ENCODE assay signal across 1 cellular context in the genomic region with DNA sequence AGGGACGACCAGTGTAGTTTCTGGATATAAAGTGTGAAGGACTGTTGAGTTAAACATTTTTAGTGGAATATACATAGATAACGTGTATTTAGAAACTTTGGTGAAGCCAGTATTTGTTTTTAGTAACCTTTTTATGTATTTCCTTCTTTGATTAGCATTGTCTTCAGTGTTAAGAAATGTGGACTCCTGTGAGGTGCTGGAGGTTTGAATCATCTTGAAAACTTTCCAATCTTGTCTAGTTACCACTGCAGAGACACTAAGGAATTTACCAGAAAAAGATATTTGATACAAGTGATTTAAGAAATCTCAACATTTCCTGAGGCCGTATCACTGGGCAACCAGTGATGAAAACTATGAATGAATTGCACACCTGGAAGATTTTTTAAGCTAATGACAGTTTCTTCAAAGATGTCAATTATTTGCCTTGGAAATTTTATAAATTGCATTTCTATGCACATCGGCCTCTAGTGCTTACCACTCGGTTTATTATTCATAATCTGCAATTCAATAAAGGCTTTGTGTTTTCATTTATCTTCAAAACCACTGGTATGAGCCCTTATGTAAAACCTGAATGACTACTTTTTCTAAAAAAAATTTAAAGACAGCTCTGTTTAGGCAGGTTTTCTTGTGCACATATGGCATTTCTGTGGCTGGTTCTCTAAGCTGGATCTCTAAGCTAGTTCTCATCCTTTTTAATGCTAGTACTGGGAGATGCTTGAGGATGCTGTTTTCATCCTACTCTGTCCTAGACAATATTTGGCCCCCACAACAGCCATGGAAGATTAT.
TF ChIP-seq lines count a peak whose summit lies in the region.

No MANE protein-coding gene starts in this region.

TF ChIP-seq in IMR-90, 13 proteins besides CTCF, POLR2A, EP300 and RAD21 (continued from another document):
- TF ChIP-seq, protein P1, sequence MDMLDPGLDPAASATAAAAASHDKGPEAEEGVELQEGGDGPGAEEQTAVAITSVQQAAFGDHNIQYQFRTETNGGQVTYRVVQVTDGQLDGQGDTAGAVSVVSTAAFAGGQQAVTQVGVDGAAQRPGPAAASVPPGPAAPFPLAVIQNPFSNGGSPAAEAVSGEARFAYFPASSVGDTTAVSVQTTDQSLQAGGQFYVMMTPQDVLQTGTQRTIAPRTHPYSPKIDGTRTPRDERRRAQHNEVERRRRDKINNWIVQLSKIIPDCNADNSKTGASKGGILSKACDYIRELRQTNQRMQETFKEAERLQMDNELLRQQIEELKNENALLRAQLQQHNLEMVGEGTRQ (IDR thresholded peaks at IDR 0.05; ENCODE audit: low read depth, low read length), result no peak
- no peak for TF ChIP-seq CEBPB (IDR thresholded peaks at IDR 0.05; ENCODE audit: low read depth, low read length)
- no peak for TF ChIP-seq RCOR1 (IDR thresholded peaks at IDR 0.05; ENCODE audit: insufficient replicate concordance, low read length)
- no peak for TF ChIP-seq MXI1 (IDR thresholded peaks at IDR 0.05; ENCODE audit: borderline replicate concordance, low read depth, low read length)
- TF ChIP-seq, protein P2, sequence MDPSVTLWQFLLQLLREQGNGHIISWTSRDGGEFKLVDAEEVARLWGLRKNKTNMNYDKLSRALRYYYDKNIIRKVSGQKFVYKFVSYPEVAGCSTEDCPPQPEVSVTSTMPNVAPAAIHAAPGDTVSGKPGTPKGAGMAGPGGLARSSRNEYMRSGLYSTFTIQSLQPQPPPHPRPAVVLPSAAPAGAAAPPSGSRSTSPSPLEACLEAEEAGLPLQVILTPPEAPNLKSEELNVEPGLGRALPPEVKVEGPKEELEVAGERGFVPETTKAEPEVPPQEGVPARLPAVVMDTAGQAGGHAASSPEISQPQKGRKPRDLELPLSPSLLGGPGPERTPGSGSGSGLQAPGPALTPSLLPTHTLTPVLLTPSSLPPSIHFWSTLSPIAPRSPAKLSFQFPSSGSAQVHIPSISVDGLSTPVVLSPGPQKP (IDR thresholded peaks at IDR 0.05; ENCODE audit: borderline replicate concordance, low read depth, low read length), result no peak
- no peak for TF ChIP-seq CHD1 (IDR thresholded peaks at IDR 0.05; ENCODE audit: low read depth, low read length)
